In the genomic region with DNA sequence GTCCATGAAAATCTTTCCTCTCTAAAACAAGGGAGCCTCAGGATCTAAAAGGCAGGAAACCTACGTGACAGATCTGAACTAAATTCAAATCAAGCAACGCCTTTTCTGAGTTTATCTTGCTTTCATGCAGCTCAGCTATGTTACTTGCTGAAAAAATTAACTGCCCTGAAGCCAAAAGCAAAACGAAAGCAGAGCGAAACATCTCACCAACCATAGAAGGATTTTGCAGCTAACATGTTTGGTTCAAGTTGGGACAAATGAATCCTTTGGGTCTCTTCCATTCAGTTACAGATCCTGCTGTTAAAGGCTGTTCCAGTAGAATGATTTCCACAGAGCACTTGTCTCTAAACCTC, we compare ENCODE assay signal across 11 cellular contexts. TPM values are rescaled to one million over a fixed set of nuclear protein-coding genes. Genes with fewer than 3 reads are reported as not detected.
DNase-seq lines count a peak whose midpoint lies in the region; ATAC-seq and TF ChIP-seq lines count a peak whose summit lies in the region.
"Had no signal": no experiment of that assay in that cellular context is flagged by ENCODE, and none has a peak within 500 bp of the region (broad histone marks: within the 10 kb centered on the region; RNA-seq: fewer than 3 reads in every experiment).

No MANE protein-coding gene starts in this region.

- TF ChIP-seq CTCF in ascending aorta (IDR thresholded peaks at IDR 0.05) (no peak), hepatocyte (IDR thresholded peaks at IDR 0.05; ENCODE audit: poor library complexity) (no peak), thyroid gland (IDR thresholded peaks at IDR 0.05) (no peak)

- no peaks in the 10 kb centered on the region for H3K9me2 ChIP-seq in hepatocyte (replicated peaks; ENCODE audit: insufficient read depth)
- H3K9me2 ChIP-seq: SK-N-SH had no signal

- H3K27ac ChIP-seq in ascending aorta (peak overlapping the region; percentile 2 to 48), hepatocyte (no peak overlapping the region), thyroid gland (peak overlapping the region in 2 of 3 donors; percentile 10 to 19)
- H3K27ac ChIP-seq: A549 had no signal

- H3K9me3 ChIP-seq in ascending aorta, result no peaks in the 10 kb centered on the region
- no peaks in the 10 kb centered on the region for H3K9me3 ChIP-seq in hepatocyte (ENCODE audit: low read depth)
- no peaks in the 10 kb centered on the region for H3K9me3 ChIP-seq in thyroid gland
- H3K9me3 ChIP-seq: A549, SK-N-SH had no signal

- no peaks in the 10 kb centered on the region for H3K36me3 ChIP-seq in ascending aorta
- H3K36me3 ChIP-seq in hepatocyte (replicated peaks; ENCODE audit: insufficient read depth, low read depth), result no peaks in the 10 kb centered on the region
- no peaks in the 10 kb centered on the region for H3K36me3 ChIP-seq in thyroid gland

- no peaks in the 10 kb centered on the region for H4K20me1 ChIP-seq in hepatocyte (ENCODE audit: insufficient read depth, poor library complexity, severe bottlenecking)

- no peak overlapping the region for H2AFZ ChIP-seq in hepatocyte

- TF ChIP-seq POLR2A in thyroid gland (IDR thresholded peaks at IDR 0.05), result no peak

- H3K4me3 ChIP-seq in ascending aorta, result peak overlapping the region in 1 of 2 donors; percentile 55
- no peak overlapping the region for H3K4me3 ChIP-seq in hepatocyte
- no peak overlapping the region for H3K4me3 ChIP-seq in thyroid gland (replicated peaks in 1 of 3)
- H3K4me3 ChIP-seq: A549 had no signal

- ATAC-seq in HG03139 (IDR thresholded peaks at IDR 0.05; ENCODE audit: unreplicated experiment) (no peak), HG02759 (IDR thresholded peaks at IDR 0.05; ENCODE audit: unreplicated experiment) (no peak)
- ATAC-seq: A549 had no signal

- no peaks in the 10 kb centered on the region for H3K79me2 ChIP-seq in hepatocyte

- peak overlapping the region; percentile 22 for H3K4me2 ChIP-seq in hepatocyte
- H3K4me2 ChIP-seq: A549, SK-N-SH had no signal

- WGBS in hepatocyte (ENCODE audit: low lambda C conversion rate, missing lambda C conversion rate), result 72% methylated on average over 4 of the region's 4 CpGs
- 51 to 53% methylated on average over 4 of the region's 4 CpGs for WGBS in thyroid gland, 2 donors

- no peaks in the 10 kb centered on the region for H3K27me3 ChIP-seq in ascending aorta
- no peaks in the 10 kb centered on the region for H3K27me3 ChIP-seq in hepatocyte
- H3K27me3 ChIP-seq in thyroid gland, result no peaks in the 10 kb centered on the region

- H3K4me1 ChIP-seq in ascending aorta (peaks cover 0 to 10% of the 10 kb centered on the region in 2 donors), hepatocyte (ENCODE audit: insufficient read depth) (peaks cover 5% of the 10 kb centered on the region), thyroid gland (peaks cover 0 to 9% of the 10 kb centered on the region in 2 donors)
- H3K4me1 ChIP-seq: A549 had no signal

- intact Hi-C loops in ascending aorta (cut with DNase I) (no loop called here), thyroid gland (cut with DNase I) (no loop called here)

- DNase-seq in NCI-H187 treated with DMSO at 0.1 percent for 48 hours (lab: John Stamatoyannopoulos, UW) (peak; percentile 5), NCI-H187 (lab: John Stamatoyannopoulos, UW) (no peak), ascending aorta (ENCODE audit: low spot score in 2 of 2) (no peak), hepatocyte (ENCODE audit: low spot score) (no peak), thyroid gland (no peak), NCI-H524 (lab: John Stamatoyannopoulos, UW) (no peak)
- DNase-seq: SK-N-SH had no signal

RNA-seq across cellular contexts. Expression of gene SLC2A5, which starts 0.5 kb away (rescaled TPM):
- total RNA-seq in ascending aorta, result 13.9 TPM
- 7.2 TPM in 2 replicates for total RNA-seq in hepatocyte
- polyA plus RNA-seq in hepatocyte, result 7.1 and 8.2 TPM in 2 replicates
- total RNA-seq in thyroid gland, result 1 to 10 TPM in 1 of 4 donors, under 1 TPM in 3; 0.73 to 1.1 (median 0.88) TPM
- polyA plus RNA-seq: naive thymus-derived CD8-positive, alpha-beta T cell had no signal

RNA-seq across cellular contexts. Expression of gene SLC2A7, which starts 42.7 kb away (rescaled TPM):
- not detected for total RNA-seq in ascending aorta
- 0.16 and 0.27 TPM in 2 replicates for total RNA-seq in hepatocyte
- polyA plus RNA-seq in hepatocyte, result 0.13 and 0.40 TPM in 2 replicates
- under 1 TPM in 2 of 4 donors, not detected in 2; 0.22 to 0.58 TPM for total RNA-seq in thyroid gland
- total RNA-seq: naive thymus-derived CD8-positive, alpha-beta T cell had no signal
- polyA plus RNA-seq: A549, SK-N-SH had no signal

RNA-seq across cellular contexts. Expression of gene GPR157, which starts 60.0 kb away (rescaled TPM):
- total RNA-seq in ascending aorta, result 7.1 TPM
- 15.3 and 18.6 TPM in 2 replicates for total RNA-seq in hepatocyte
- polyA plus RNA-seq in hepatocyte, result 6.9 and 14.4 TPM in 2 replicates
- 10 to 100 TPM in 1 of 4 donors, 1 to 10 TPM in 3; 5.6 to 10.4 (median 7.3) TPM for total RNA-seq in thyroid gland
